In the genomic region with DNA sequence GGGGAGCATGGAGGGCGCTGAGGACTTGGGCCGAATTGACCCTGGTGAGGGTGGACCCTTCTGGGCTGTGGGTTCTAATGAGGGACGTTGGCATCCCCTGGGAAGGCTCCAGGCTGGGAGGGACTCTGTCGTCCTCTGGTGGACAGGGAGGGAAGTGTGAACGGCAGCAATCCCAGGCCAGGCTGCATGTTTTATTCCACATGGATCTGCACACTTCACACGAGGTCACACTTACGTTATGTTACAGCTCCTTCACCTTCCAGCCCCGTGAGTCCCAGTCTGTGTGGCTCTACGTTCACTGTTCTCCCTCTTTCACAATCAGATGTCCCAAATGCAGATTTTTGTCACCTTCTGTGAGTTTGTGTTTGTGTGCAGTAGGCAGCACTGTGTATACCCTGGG, we compare ENCODE assay signal across 13 cellular contexts. TPM values are rescaled to one million over a fixed set of nuclear protein-coding genes. Genes with fewer than 3 reads are reported as not detected.
DNase-seq lines count a peak whose midpoint lies in the region; FAIRE-seq and TF ChIP-seq lines count a peak whose summit lies in the region.
"Not testable (repeated sequence)": the region's sequence is repeated elsewhere in the genome, so short reads cannot be mapped to it uniquely, and the experiment has no call there.
"Had no signal": no experiment of that assay in that cellular context is flagged by ENCODE, and none has a peak within 500 bp of the region (broad histone marks: within the 10 kb centered on the region; RNA-seq: fewer than 3 reads in every experiment).

No MANE protein-coding gene starts in this region.

- not testable (repeated sequence) for DNase-seq in AG04449 (ENCODE audit: low read depth, low spot score); keratinocyte (ENCODE audit: low read depth, low spot score)
- DNase-seq in GM12892 (ENCODE audit: insufficient read length) (peak; percentile 2), endothelial cell (ENCODE audit: low spot score) (peak; percentile 9)

- not testable (repeated sequence) for H3K9ac ChIP-seq in OCI-LY3 (ENCODE audit: low read length); keratinocyte (ENCODE audit: control insufficient read depth, extremely low read depth, insufficient read depth, low read length)

- H3K36me3 ChIP-seq in DOHH2 (ENCODE audit: control insufficient read depth, low read length); OCI-LY3 (replicated peaks; ENCODE audit: low read depth, low read length); keratinocyte (ENCODE audit: control insufficient read depth in 2 of 2, extremely low read depth in 1 of 2, insufficient read depth in 2 of 2, low read length in 2 of 2): not testable (repeated sequence)

- not testable (repeated sequence) for H3K27ac Mint-ChIP-seq in endothelial cell (ENCODE audit: unreplicated experiment)

- H4K20me1 ChIP-seq in DOHH2 (ENCODE audit: control insufficient read depth, insufficient read depth, low read depth, low read length); OCI-LY3 (ENCODE audit: insufficient read depth, low read length); keratinocyte (ENCODE audit: control insufficient read depth, extremely low read depth, insufficient read depth, low read length): not testable (repeated sequence)

- H3K4me3 ChIP-seq in AG04449 (ENCODE audit: low read depth, low read length); DOHH2 (ENCODE audit: low read length); OCI-LY3 (ENCODE audit: low read length); WI38 (ENCODE audit: low read depth, low read length); keratinocyte (ENCODE audit: control insufficient read depth in 2 of 3, extremely low read depth in 1 of 3, insufficient read depth in 2 of 3, low read depth in 1 of 3, low read length in 3 of 3): not testable (repeated sequence)

- H3K9me3 Mint-ChIP-seq in endothelial cell (ENCODE audit: unreplicated experiment): not testable (repeated sequence)

- peak; percentile 21; the same call in 1 of the 2 replicates for TF ChIP-seq RAD21 in Ishikawa (IDR thresholded peaks at IDR 0.05; ENCODE audit: low read depth)

- dilution Hi-C loops in keratinocyte (cut with MboI; ENCODE audit: extremely low pct_ligation_motif_present, low sequenced_read_pairs): not testable (repeated sequence)

- H3F3A ChIP-seq in DOHH2 (ENCODE audit: control insufficient read depth, insufficient read depth): not testable (repeated sequence)

- H3K9me3 ChIP-seq in DOHH2 (ENCODE audit: control insufficient read depth, insufficient read depth, low read length); OCI-LY3 (ENCODE audit: insufficient read depth, low read length); keratinocyte (ENCODE audit: control insufficient read depth, low read depth, low read length): not testable (repeated sequence)

- H3K4me3 Mint-ChIP-seq in endothelial cell (ENCODE audit: unreplicated experiment): not testable (repeated sequence)

- not testable (repeated sequence) for H2AFZ ChIP-seq in OCI-LY3 (ENCODE audit: low read depth, low read length); keratinocyte (ENCODE audit: control insufficient read depth, low read length)

- not testable (repeated sequence) for TF ChIP-seq EP300 in Ishikawa (IDR thresholded peaks at IDR 0.05; ENCODE audit: borderline replicate concordance)

- CTCF ChIA-PET in AG04449 (lab: Yijun Ruan, JAX): interaction anchor here (1.0 to 1.1 kb wide), 3 partner anchors 10 to 84 kb away, joined by 3 to 10 read pairs (median 4); no protein-coding TSS in a partner anchor

- not testable (repeated sequence) for H3K4me2 ChIP-seq in DOHH2 (ENCODE audit: low read length); OCI-LY3 (ENCODE audit: low read length); keratinocyte (ENCODE audit: control insufficient read depth, extremely low read depth, insufficient read depth, low read depth, low read length)

- TF ChIP-seq CTCF in AG04449 (IDR thresholded peaks at IDR 0.05; ENCODE audit: insufficient read depth, low read length, missing control alignments): peak; percentile 36
- TF ChIP-seq CTCF in DOHH2 (IDR thresholded peaks at IDR 0.05; ENCODE audit: low read depth, low read length, poor library complexity, severe bottlenecking): peak; percentile 25
- peak; percentile 31; the same call in 1 of the 2 replicates for TF ChIP-seq CTCF in OCI-LY3 (IDR thresholded peaks at IDR 0.05; ENCODE audit: low read depth, low read length)
- peak; percentile 43 for TF ChIP-seq CTCF in WI38 (IDR thresholded peaks at IDR 0.05; ENCODE audit: low read depth, low read length)
- TF ChIP-seq CTCF in endothelial cell (IDR thresholded peaks at IDR 0.05; ENCODE audit: unreplicated experiment): peak; percentile 36
- TF ChIP-seq CTCF in keratinocyte (optimal IDR thresholded peaks at IDR 0.05 in 1 of 3, IDR thresholded peaks at IDR 0.05 in 1 of 3, conservative IDR thresholded peaks at IDR 0.05 in 1 of 3; ENCODE audit: extremely low read depth in 1 of 3, insufficient read depth in 2 of 3, low read length in 3 of 3): peak; percentile 45 to 72 (median 47)

- H3K27ac ChIP-seq in DOHH2 (ENCODE audit: low read depth, low read length); OCI-LY3 (ENCODE audit: low read length); keratinocyte (ENCODE audit: control insufficient read depth, insufficient read depth, low read length): not testable (repeated sequence)

- H3K27me3 ChIP-seq in DOHH2 (ENCODE audit: control insufficient read depth, low read length); OCI-LY3 (ENCODE audit: low read depth, low read length); keratinocyte (ENCODE audit: control insufficient read depth, extremely low read depth, insufficient read depth, low read length): not testable (repeated sequence)

- not testable (repeated sequence) for H3K79me2 ChIP-seq in DOHH2 (ENCODE audit: control insufficient read depth, low read length); OCI-LY3 (ENCODE audit: low read length); keratinocyte (ENCODE audit: control insufficient read depth, insufficient read depth, low read length)

- H3K4me1 ChIP-seq in DOHH2 (ENCODE audit: control insufficient read depth, low read length); OCI-LY3 (ENCODE audit: low read length); keratinocyte (ENCODE audit: control insufficient read depth, extremely low read depth, insufficient read depth, low read length): not testable (repeated sequence)

- H3K4me1 Mint-ChIP-seq in endothelial cell (ENCODE audit: unreplicated experiment): not testable (repeated sequence)

- not testable (repeated sequence) for H3K9me1 ChIP-seq in keratinocyte (ENCODE audit: control insufficient read depth, extremely low read depth, insufficient read depth, low read length)

- POLR2A ChIA-PET in AG04449 (lab: Yijun Ruan, JAX): not testable (repeated sequence)

- not testable (repeated sequence) for TF ChIP-seq POLR2A in GM12892 (IDR thresholded peaks at IDR 0.05; ENCODE audit: low read depth, low read length)

- H3K36me3 Mint-ChIP-seq in endothelial cell (ENCODE audit: low read depth, unreplicated experiment): not testable (repeated sequence)

- not testable (repeated sequence) for FAIRE-seq in GM12892 (lab: Jason Lieb, UNC); keratinocyte (lab: Jason Lieb, UNC)

- not testable (repeated sequence) for H3K27me3 Mint-ChIP-seq in endothelial cell (ENCODE audit: unreplicated experiment)

- H3K9me2 ChIP-seq in DOHH2 (replicated peaks; ENCODE audit: control insufficient read depth, low read length): not testable (repeated sequence)

RNA-seq across cellular contexts. Expression of gene PSG5, which starts 1.8 kb away (rescaled TPM):
- not detected for polyA plus RNA-seq in GM12892 (2012; ENCODE audit: missing spikeins)
- total RNA-seq in endothelial cell (ENCODE audit: unreplicated experiment): not detected
- polyA plus RNA-seq in keratinocyte: 5.2 to 10.2 TPM (median 7.8 TPM) in 3 replicates
- polyA plus RNA-seq in keratinocyte (2011; ENCODE audit: low read depth): 12.9 TPM
- polyA plus RNA-seq in keratinocyte (2011; cell fraction: cytosol; rRNA removed): 7.7 and 13.9 TPM in 2 replicates
- polyA plus RNA-seq in keratinocyte (2011; cell fraction: nucleus; rRNA removed): 37.4 and 39.1 TPM in 2 replicates
- 7.5 and 34.0 TPM in 2 replicates for polyA plus RNA-seq in keratinocyte (2012; ENCODE audit: low replicate concordance)
- polyA minus RNA-seq in keratinocyte: 1.9 to 2.9 TPM (median 2.4 TPM) in 3 replicates
- 10.4 TPM for polyA minus RNA-seq in keratinocyte (2011; cell fraction: cytosol; rRNA and poly(A)+ RNA removed)
- polyA minus RNA-seq in keratinocyte (2011; cell fraction: nucleus; rRNA and poly(A)+ RNA removed): 13.2 and 15.1 TPM in 2 replicates
- total RNA-seq: activated T-helper 1 cell treated with anti-CD3 and anti-CD28 coated beads, Interleukin-12 subunit alpha, Interleukin-12 subunit beta, Interleukin-2, Interleukin-4 antibody, amounts not matched to agents 30 ng/mL and 10 ng/mL and 1 ng/mL, durations not matched to agents 14 hours and 24 hours and 36 hours; CD8-positive, alpha-beta T cell; Peyer's patch; prostate gland had no signal
- polyA plus RNA-seq: esophagus had no signal

RNA-seq across cellular contexts. Expression of gene PSG4, which starts 17.3 kb away (rescaled TPM):
- not detected for polyA plus RNA-seq in GM12892 (2012; ENCODE audit: missing spikeins)
- not detected for total RNA-seq in endothelial cell (ENCODE audit: unreplicated experiment)
- polyA plus RNA-seq in keratinocyte: 0.10 to 0.27 TPM (median 0.15 TPM) in 3 replicates
- polyA plus RNA-seq in keratinocyte (2011; ENCODE audit: low read depth): 3.2 TPM
- polyA plus RNA-seq in keratinocyte (2011; cell fraction: cytosol; rRNA removed): 0.40 TPM in 1 of 2 replicates, not detected in the other
- 0.78 and 0.81 TPM in 2 replicates for polyA plus RNA-seq in keratinocyte (2011; cell fraction: nucleus; rRNA removed)
- polyA plus RNA-seq in keratinocyte (2012; ENCODE audit: low replicate concordance): 0.16 and 8.5 TPM in 2 replicates
- not detected in 3 replicates for polyA minus RNA-seq in keratinocyte
- not detected for polyA minus RNA-seq in keratinocyte (2011; cell fraction: cytosol; rRNA and poly(A)+ RNA removed)
- 0.84 TPM in 1 of 2 replicates, not detected in the other for polyA minus RNA-seq in keratinocyte (2011; cell fraction: nucleus; rRNA and poly(A)+ RNA removed)
- total RNA-seq: activated T-helper 1 cell treated with anti-CD3 and anti-CD28 coated beads, Interleukin-12 subunit alpha, Interleukin-12 subunit beta, Interleukin-2, Interleukin-4 antibody, amounts not matched to agents 30 ng/mL and 10 ng/mL and 1 ng/mL, durations not matched to agents 14 hours and 24 hours and 36 hours; CD8-positive, alpha-beta T cell; Peyer's patch had no signal
